1 cellular context compared by ENCODE assay signal in genomic region chr12:47251919-47252318, GRCh38.
TF ChIP-seq lines count a peak whose summit lies in the region.

No MANE protein-coding gene starts in this region.

TF ChIP-seq in K562, 482 proteins besides CTCF, POLR2A, EP300 and RAD21:
- TF ChIP-seq ZNF354B (CRISPR knock-in tag; IDR thresholded peaks at IDR 0.05) (peak; percentile 83), NEUROD1 (IDR thresholded peaks at IDR 0.05; ENCODE audit: borderline replicate concordance, low read depth, low read length, partially characterized antibody) (no peak), TFAP4 (CRISPR knock-in tag; IDR thresholded peaks at IDR 0.05; ENCODE audit: borderline replicate concordance) (no peak), ZNF507 (tag; conservative IDR thresholded peaks at IDR 0.05) (peak; percentile 96), ZNF696 (CRISPR knock-in tag; conservative IDR thresholded peaks at IDR 0.05) (no peak)
